In the genomic region with DNA sequence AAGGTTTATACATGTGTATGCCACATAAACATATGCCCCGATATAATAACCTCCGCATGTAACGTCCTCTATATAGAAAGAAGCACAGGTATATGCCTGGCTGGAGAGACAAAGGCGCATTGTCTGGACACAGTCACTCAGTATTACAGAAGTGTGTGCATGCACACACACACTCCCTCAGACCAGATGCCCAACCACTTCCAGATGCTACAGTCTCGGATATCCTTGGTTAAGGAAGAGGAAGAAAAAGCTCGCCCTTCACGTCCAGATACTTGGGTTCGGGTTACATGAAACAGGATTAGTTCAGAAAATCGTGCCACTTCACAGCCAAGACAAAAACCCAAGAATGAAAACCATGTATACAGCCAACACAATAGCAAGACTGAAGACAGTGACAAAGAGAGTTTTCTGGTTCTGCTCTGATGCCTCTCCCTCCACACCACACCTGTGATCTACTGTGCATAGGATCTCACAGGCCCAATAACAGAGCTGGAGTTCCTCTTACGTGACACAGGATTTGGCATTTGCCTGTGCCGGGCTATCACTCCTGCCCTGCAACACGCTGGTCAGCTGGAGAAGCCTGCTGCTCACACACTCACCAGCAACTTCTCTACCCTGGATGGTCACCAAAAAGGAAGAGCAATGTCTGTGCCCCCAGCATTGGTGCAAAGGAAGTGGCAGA, we compare ENCODE assay signal across 9 cellular contexts.
DNase-seq lines count a peak whose midpoint lies in the region; ATAC-seq, FAIRE-seq and TF ChIP-seq lines count a peak whose summit lies in the region.
"Had no signal": no experiment of that assay in that cellular context is flagged by ENCODE, and none has a peak within 500 bp of the region (broad histone marks: within the 10 kb centered on the region; RNA-seq: fewer than 3 reads in every experiment).

No MANE protein-coding gene starts in this region.

- no peaks in the 10 kb centered on the region for H3K9me3 Mint-ChIP-seq in stimulated activated effector memory CD8-positive, alpha-beta T cell treated with anti-CD3 and anti-CD28 coated beads, Interleukin-12 subunit alpha, Interleukin-12 subunit beta, amount 100 ng/mL, for 72 hours

- peak overlapping the region; percentile 79 for H3K27ac Mint-ChIP-seq in stimulated activated effector memory CD8-positive, alpha-beta T cell treated with anti-CD3 and anti-CD28 coated beads, Interleukin-12 subunit alpha, Interleukin-12 subunit beta, amount 100 ng/mL, for 72 hours

- H3K9ac ChIP-seq in NT2/D1 (ENCODE audit: insufficient read length, low read depth): peak overlapping the region; percentile 39

- peaks cover 52% of the 10 kb centered on the region for H3K36me3 ChIP-seq in NT2/D1 (ENCODE audit: insufficient read depth, insufficient read length, low read length)

- peaks cover 74% of the 10 kb centered on the region for H3K4me1 ChIP-seq in NT2/D1 (ENCODE audit: insufficient read depth, insufficient read length)

- FAIRE-seq in frontal cortex (lab: Jason Lieb, UNC): no peak

- H3K9me3 ChIP-seq in NT2/D1 (ENCODE audit: insufficient read depth, low read length): no peaks in the 10 kb centered on the region

- ATAC-seq in stimulated activated effector memory CD8-positive, alpha-beta T cell treated with anti-CD3 and anti-CD28 coated beads, Interleukin-12 subunit alpha, Interleukin-12 subunit beta, amount 100 ng/mL, for 72 hours: no peak

- no peaks in the 10 kb centered on the region for H3K27me3 ChIP-seq in NT2/D1 (ENCODE audit: insufficient read depth, insufficient read length)

- no peak for TF ChIP-seq CTCF in fibroblast of villous mesenchyme (IDR thresholded peaks at IDR 0.05; ENCODE audit: insufficient read depth, low read depth, low read length)

- H3K4me1 Mint-ChIP-seq in stimulated activated effector memory CD8-positive, alpha-beta T cell treated with anti-CD3 and anti-CD28 coated beads, Interleukin-12 subunit alpha, Interleukin-12 subunit beta, amount 100 ng/mL, for 72 hours: peaks cover 71% of the 10 kb centered on the region

- no peak overlapping the region for H3K4me3 ChIP-seq in NT2/D1 (ENCODE audit: insufficient read length, low read depth)
- H3K4me3 ChIP-seq in fibroblast of villous mesenchyme (ENCODE audit: low read depth, low read length): no peak overlapping the region

- peaks cover 16% of the 10 kb centered on the region for H3K36me3 Mint-ChIP-seq in stimulated activated effector memory CD8-positive, alpha-beta T cell treated with anti-CD3 and anti-CD28 coated beads, Interleukin-12 subunit alpha, Interleukin-12 subunit beta, amount 100 ng/mL, for 72 hours

- H3K4me3 Mint-ChIP-seq in stimulated activated effector memory CD8-positive, alpha-beta T cell treated with anti-CD3 and anti-CD28 coated beads, Interleukin-12 subunit alpha, Interleukin-12 subunit beta, amount 100 ng/mL, for 72 hours: no peak overlapping the region

- DNase-seq in H4 (ENCODE audit: low spot score) (peak; percentile 39), NT2/D1 (ENCODE audit: low read depth, low spot score) (no peak), fibroblast of villous mesenchyme (ENCODE audit: low read depth) (peak; percentile 41), frontal cortex (ENCODE audit: low spot score in 2 of 2) (no peak), HCEC 1CT (no peak)
- DNase-seq in stimulated activated effector memory CD8-positive, alpha-beta T cell treated with anti-CD3 and anti-CD28 coated beads, Interleukin-12 subunit alpha, Interleukin-12 subunit beta, amount 100 ng/mL, for 72 hours (ENCODE audit: low spot score in 2 of 2): no peak
- no peak for DNase-seq in activated CD8-positive, alpha-beta memory T cell treated with anti-CD3 and anti-CD28 coated beads, Interleukin-2, amount 50 U/mL, for 4 hours
- DNase-seq: effector CD8-positive, alpha-beta T cell; kidney glomerular epithelial cell had no signal

Comparison
In these comparisons a context has a peak if more than half of its experiments do, and no peak if none do; other contexts are left out.
1. DNase-seq: peak in H4 (single experiment) and fibroblast of villous mesenchyme (single experiment); none in NT2/D1 (single experiment), stimulated activated effector memory CD8-positive, alpha-beta T cell treated with anti-CD3 and anti-CD28 coated beads, Interleukin-12 subunit alpha, Interleukin-12 subunit beta, amount 100 ng/mL, for 72 hours (0 of 2), frontal cortex (0 of 2), activated CD8-positive, alpha-beta memory T cell treated with anti-CD3 and anti-CD28 coated beads, Interleukin-2, amount 50 U/mL, for 4 hours (single experiment) and HCEC 1CT (single experiment).